1 cellular context compared by ENCODE assay signal in genomic region chr2:36355157-36355889, GRCh38.
TF ChIP-seq lines count a peak whose summit lies in the region.

TSS of gene CRIM1 (plus strand) at chr2:36355778. CDS start at chr2:36356293, 515 bp downstream.

TF ChIP-seq in HCT116, 20 proteins besides CTCF, POLR2A, EP300 and RAD21 (continued from another document):
- TF ChIP-seq MAX (IDR thresholded peaks at IDR 0.05): peak; percentile 39; the same call in 1 of the 2 replicates
- TF ChIP-seq ZNF274 (IDR thresholded peaks at IDR 0.05; ENCODE audit: low read depth, low read length): no peak
